Comparison of ENCODE assay signal across 1 cellular context in genomic region chr20:56393653-56394052, GRCh38.
TF ChIP-seq lines count a peak whose summit lies in the region.

No MANE protein-coding gene starts in this region.

TF ChIP-seq in HepG2, 621 proteins besides CTCF, POLR2A, EP300 and RAD21:
- no peak for TF ChIP-seq THAP11 (CRISPR knock-in tag; IDR thresholded peaks at IDR 0.05)
- TF ChIP-seq ZNF18 (CRISPR knock-in tag; IDR thresholded peaks at IDR 0.05; ENCODE audit: insufficient replicate concordance): peak; percentile 37
- TF ChIP-seq TEAD3 (CRISPR knock-in tag; optimal IDR thresholded peaks at IDR 0.05; ENCODE audit: borderline replicate concordance): peak; percentile 31
- no peak for TF ChIP-seq ZNF674 (CRISPR knock-in tag; IDR thresholded peaks at IDR 0.05; ENCODE audit: low read depth)
- TF ChIP-seq TAF15 (IDR thresholded peaks at IDR 0.05; ENCODE audit: low read depth, low read length, poor library complexity, severe bottlenecking): no peak
- TF ChIP-seq ZBTB33 (CRISPR knock-in tag; IDR thresholded peaks at IDR 0.05): peak; percentile 51; the same call in 1 of the 2 replicates
- TF ChIP-seq ZNF639 (CRISPR knock-in tag; conservative IDR thresholded peaks at IDR 0.05): no peak
TF ChIP-seq in HepG2: peak in this region for 3.
